Comparison of ENCODE assay signal across 9 cellular contexts in genomic region chr6:37822851-37823682, GRCh38. TPM values are rescaled to one million over a fixed set of nuclear protein-coding genes. Genes with fewer than 3 reads are reported as not detected.
DNase-seq lines count a peak whose midpoint lies in the region; ATAC-seq and TF ChIP-seq lines count a peak whose summit lies in the region.
"Had no signal": no experiment of that assay in that cellular context is flagged by ENCODE, and none has a peak within 500 bp of the region (broad histone marks: within the 10 kb centered on the region; RNA-seq: fewer than 3 reads in every experiment).

No MANE protein-coding gene starts in this region.

- peaks cover 55% of the 10 kb centered on the region for H3K4me1 ChIP-seq in CD8-positive, alpha-beta memory T cell (ENCODE audit: insufficient read depth, low read length)
- peaks cover 0 to 63% (median 14%) of the 10 kb centered on the region in 4 donors for H3K4me1 ChIP-seq in Peyer's patch

- peak in 1 of 5 donors; percentile 21 for DNase-seq in CD8-positive, alpha-beta memory T cell
- DNase-seq in Peyer's patch (peak in 2 of 3 donors; percentile 78 to 93), epithelial cell of esophagus (ENCODE audit: low read depth) (peak; percentile 89), pulmonary artery endothelial cell (ENCODE audit: low read depth, low spot score) (peak; percentile 19)
- DNase-seq: KBM-7 had no signal

- H3K36me3 Mint-ChIP-seq in CD8-positive, alpha-beta memory T cell, result peaks cover 0 to 13% (median 0%) of the 10 kb centered on the region in 3 donors

- H3K4me3 ChIP-seq in CD8-positive, alpha-beta memory T cell (ENCODE audit: low read length), result no peak overlapping the region
- H3K4me3 ChIP-seq in Peyer's patch (peak overlapping the region in 2 of 4 donors; percentile 90 to 92), epithelial cell of esophagus (ENCODE audit: low read length) (peak overlapping the region; percentile 4)

- TF ChIP-seq POLR2A in Peyer's patch (IDR thresholded peaks at IDR 0.05), result peak in 1 of 2 donors; percentile 79

- H3K27ac ChIP-seq in CD8-positive, alpha-beta memory T cell (ENCODE audit: low read depth, low read length), result no peak overlapping the region
- H3K27ac ChIP-seq in Peyer's patch, result peak overlapping the region in 3 of 4 donors; percentile 94 to 99 (median 94)

- peak overlapping the region; percentile 8 to 74 (median 31) for H3K4me3 Mint-ChIP-seq in CD8-positive, alpha-beta memory T cell

- no peaks in the 10 kb centered on the region for H3K27me3 Mint-ChIP-seq in CD8-positive, alpha-beta memory T cell

- POLR2A ChIA-PET in CD8-positive, alpha-beta memory T cell (lab: Charles Lee), result no interaction called here

- no peaks in the 10 kb centered on the region for H3K9me3 ChIP-seq in CD8-positive, alpha-beta memory T cell (ENCODE audit: low read length)
- no peaks in the 10 kb centered on the region for H3K9me3 ChIP-seq in Peyer's patch

- CTCF ChIA-PET in CD8-positive, alpha-beta memory T cell (lab: Charles Lee), result interaction anchor here (1.2 kb wide), 1 partner anchor 125 kb away, joined by 3 read pairs; the partner anchor contains the start of gene MDGA1

- H3K36me3 ChIP-seq in CD8-positive, alpha-beta memory T cell (ENCODE audit: insufficient read depth, low read length), result no peaks in the 10 kb centered on the region
- H3K36me3 ChIP-seq in Peyer's patch, result no peaks in the 10 kb centered on the region

- TF ChIP-seq CTCF in Peyer's patch (IDR thresholded peaks at IDR 0.05) (peak in 3 of 6 experiments; percentile 25 to 34 (median 33)), epithelial cell of esophagus (IDR thresholded peaks at IDR 0.05; ENCODE audit: insufficient read depth, low read depth, low read length, missing control alignments) (no peak)

- no peaks in the 10 kb centered on the region for H3K27me3 ChIP-seq in CD8-positive, alpha-beta memory T cell (ENCODE audit: insufficient read depth, low read length, poor library complexity, severe bottlenecking)
- H3K27me3 ChIP-seq in Peyer's patch, result no peaks in the 10 kb centered on the region

- no peaks in the 10 kb centered on the region for H3K9me3 Mint-ChIP-seq in CD8-positive, alpha-beta memory T cell

- ATAC-seq in GM18861 (IDR thresholded peaks at IDR 0.05; ENCODE audit: unreplicated experiment), result no peak
- ATAC-seq in GM18867 (IDR thresholded peaks at IDR 0.05; ENCODE audit: unreplicated experiment), result no peak
- no peak for ATAC-seq in HG03108 (IDR thresholded peaks at IDR 0.05; ENCODE audit: unreplicated experiment)
- ATAC-seq in GM21576 (IDR thresholded peaks at IDR 0.05; ENCODE audit: unreplicated experiment), result no peak

- H3K4me1 Mint-ChIP-seq in CD8-positive, alpha-beta memory T cell, result peaks cover 77 to 86% (median 81%) of the 10 kb centered on the region in 3 donors

- H3K27ac Mint-ChIP-seq in CD8-positive, alpha-beta memory T cell, result peak overlapping the region; percentile 0 to 71 (median 38)

RNA-seq across cellular contexts. Expression of gene ZFAND3, which starts 3.5 kb away (rescaled TPM):
- total RNA-seq in CD8-positive, alpha-beta memory T cell, result 10 to 100 TPM; 29.1 to 29.4 TPM
- polyA plus RNA-seq in CD8-positive, alpha-beta memory T cell, result 5.2 TPM
- total RNA-seq in Peyer's patch, result 10 to 100 TPM; 30.5 to 57.4 (median 53.3) TPM
- total RNA-seq in pulmonary artery endothelial cell, result 20.3 and 23.5 TPM in 2 replicates
